Comparison of ENCODE assay signal across 2 cellular contexts in the genomic region with DNA sequence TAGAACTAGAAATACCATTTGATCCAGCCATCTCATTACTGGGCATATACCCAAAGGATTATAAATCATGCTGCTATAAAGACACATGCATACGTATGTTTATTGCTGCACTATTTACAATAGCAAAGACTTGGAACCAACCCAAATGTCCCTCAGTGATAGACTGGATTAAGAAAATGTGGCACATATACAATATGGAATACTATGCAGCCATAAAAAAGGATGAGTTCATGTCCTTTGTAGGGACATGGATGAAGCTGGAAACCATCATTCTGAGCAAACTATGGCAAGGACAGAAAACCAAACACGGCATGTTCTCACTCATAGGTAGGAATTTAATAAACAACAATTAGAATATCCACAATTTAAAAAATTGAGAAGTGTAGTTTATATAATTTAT. TPM values are rescaled to one million over a fixed set of nuclear protein-coding genes. Genes with fewer than 3 reads are reported as not detected.
DNase-seq lines count a peak whose midpoint lies in the region; ATAC-seq, FAIRE-seq and TF ChIP-seq lines count a peak whose summit lies in the region.
"Not testable (repeated sequence)": the region's sequence is repeated elsewhere in the genome, so short reads cannot be mapped to it uniquely, and the experiment has no call there.

No MANE protein-coding gene starts in this region.

- in situ Hi-C loops in K562 (cut with MboI): not testable (repeated sequence)

- not testable (repeated sequence) for H3K9me3 ChIP-seq in HEK293 (ENCODE audit: control insufficient read depth, insufficient read depth, low read depth, low read length); K562 (replicated peaks; ENCODE audit: control insufficient read depth, insufficient read depth, low read depth, low read length)

- not testable (repeated sequence) for H3K4me1 ChIP-seq in HEK293 (ENCODE audit: control insufficient read depth, insufficient read depth, low read length); K562 (replicated peaks in 1 of 2; ENCODE audit: control insufficient read depth in 2 of 2, insufficient read depth in 2 of 2, low read length in 2 of 2)

- H3K4me2 ChIP-seq in K562 (ENCODE audit: insufficient read depth, low read length): not testable (repeated sequence)

- not testable (repeated sequence) for H3K9ac ChIP-seq in K562 (ENCODE audit: insufficient read depth in 1 of 2, low read depth in 2 of 2, low read length in 2 of 2)

- not testable (repeated sequence) for BruUV-seq in K562 (replicated peaks; lab: Mats Ljungman, UMichigan)

- TF ChIP-seq RAD21 in K562 (CRISPR knock-in tag; conservative IDR thresholded peaks at IDR 0.05 in 1 of 2, IDR thresholded peaks at IDR 0.05 in 1 of 2): not testable (repeated sequence)

- POLR2A ChIA-PET in HEK293 (lab: Yijun Ruan, JAX); K562 (lab: Yijun Ruan, JAX): not testable (repeated sequence)

- not testable (repeated sequence) for H3K4me3 ChIP-seq in HEK293 (ENCODE audit: low read depth, low read length); K562

- not testable (repeated sequence) for TF ChIP-seq CTCF in HEK293 (tag by site-specific recombination; IDR thresholded peaks at IDR 0.05); K562 (IDR thresholded peaks at IDR 0.05 in 2 of 3, conservative IDR thresholded peaks at IDR 0.05 in 1 of 3; ENCODE audit: insufficient read depth in 2 of 3, low read depth in 1 of 3, low read length in 3 of 3)

- intact Hi-C loops in K562 (cut with micrococcal nuclease): not testable (repeated sequence)

- H3K9me1 ChIP-seq in K562 (ENCODE audit: control insufficient read depth, insufficient read depth, low read length): not testable (repeated sequence)

- 14% methylated on average over 2 of the region's 2 CpGs for WGBS in K562 (ENCODE audit: insufficient coverage, low coverage, missing lambda C conversion rate)

- not testable (repeated sequence) for TF ChIP-seq EP300 in K562 (IDR thresholded peaks at IDR 0.05; ENCODE audit: low read length)

- CTCF ChIA-PET in HEK293 (lab: Yijun Ruan, JAX): interaction anchor here (0.7 kb wide), 1 partner anchor 351 kb away, joined by 3 read pairs; no protein-coding TSS in a partner anchor
- CTCF ChIA-PET in K562 (lab: Yijun Ruan, JAX; ENCODE audit: low intra/inter-chr PET ratio): not testable (repeated sequence)

- H2AFZ ChIP-seq in K562 (ENCODE audit: low read depth, low read length): not testable (repeated sequence)

- not testable (repeated sequence) for TF ChIP-seq POLR2A in K562 (conservative IDR thresholded peaks at IDR 0.05)

- not testable (repeated sequence) for H3K36me3 ChIP-seq in HEK293 (ENCODE audit: control insufficient read depth in 2 of 2, insufficient read depth in 1 of 2, low read length in 2 of 2); K562 (ENCODE audit: control insufficient read depth, insufficient read depth, low read length)

- H3K27me3 ChIP-seq in K562 (ENCODE audit: control insufficient read depth in 2 of 2, insufficient read depth in 2 of 2, low read length in 2 of 2): not testable (repeated sequence)

- H4K20me1 ChIP-seq in K562 (replicated peaks; ENCODE audit: control insufficient read depth, insufficient read depth, low read length): not testable (repeated sequence)

- not testable (repeated sequence) for H3K79me2 ChIP-seq in K562 (ENCODE audit: control insufficient read depth, insufficient read depth, low read length)

- ATAC-seq in K562: not testable (repeated sequence)

- not testable (repeated sequence) for FAIRE-seq in K562 (lab: Jason Lieb, UNC)

- not testable (repeated sequence) for DNase-seq in K562 (ENCODE audit: extremely low read depth in 1 of 4, low spot score in 3 of 4)

- H3K27ac ChIP-seq in HEK293 (ENCODE audit: extremely low read depth, low read depth, low read length); K562 (ENCODE audit: extremely low read depth, low read depth, low read length): not testable (repeated sequence)

TF ChIP-seq in HEK293, 187 proteins besides CTCF, POLR2A, EP300 and RAD21:
- peak; percentile 74 for TF ChIP-seq ZNF146 (tag by site-specific recombination; IDR thresholded peaks at IDR 0.05)

TF ChIP-seq in K562, 482 proteins besides CTCF, POLR2A, EP300 and RAD21:
- peak; percentile 86 for TF ChIP-seq BCOR (IDR thresholded peaks at IDR 0.05)
- 0 out of 2 replicates have a peak, but pooled peaks have one; percentile 52 for TF ChIP-seq SMARCA5 (IDR thresholded peaks at IDR 0.05)
- peak; percentile 91 for TF ChIP-seq ZNF146 (CRISPR knock-in tag; IDR thresholded peaks at IDR 0.05; ENCODE audit: unreplicated experiment)
- TF ChIP-seq KDM1A (IDR thresholded peaks at IDR 0.05): peak; percentile 45 to 62; a peak in 2 of 4 replicates
- peak; percentile 44; the same call in 1 of the 2 replicates for TF ChIP-seq HDAC2 (IDR thresholded peaks at IDR 0.05)
TF ChIP-seq in K562: peak in this region for 5; not testable (repeated sequence) for 477.

RNA-seq across cellular contexts. Expression of gene VPS26C, which starts 48.9 kb away (rescaled TPM):
- 83.0 and 125 TPM in 2 replicates for total RNA-seq in K562 (2011; cell fraction: chromatin; rRNA removed; ENCODE audit: low replicate concordance)
- total RNA-seq in K562 (2011; cell fraction: nucleolus; rRNA removed): 43.8 and 49.2 TPM in 2 replicates
- 74.2 and 88.2 TPM in 2 replicates for total RNA-seq in K562 (2011; cell fraction: nucleoplasm; rRNA removed)
- total RNA-seq in K562 (2014; rRNA removed) (41.4 and 54.7 TPM in 2 replicates), K562 (2014; rRNA removed; fragmentation: Illumina TruSeq; extraction: Trizol) (42.1 and 43.7 TPM in 2 replicates), K562 (2015; rRNA removed; fragmentation: Illumina TruSeq; extraction: Trizol) (44.8 and 46.3 TPM in 2 replicates), K562 (2021) (41.3 and 41.8 TPM in 2 replicates)
- polyA plus RNA-seq in K562 (2011; rRNA removed) (40.0 and 48.7 TPM in 2 replicates), K562 (2014; fragmentation: Illumina TruSeq; extraction: Trizol) (41.4 and 44.9 TPM in 2 replicates), K562 (2014; fragmentation: Nextera tagmentation; extraction: Ambion mirVana) (10 to 100 TPM; 32.8 to 42.2 TPM), K562 (2014; rRNA removed) (48.2 and 49.7 TPM in 2 replicates)
- 36.5 and 40.9 TPM in 2 replicates for polyA plus RNA-seq in K562 (2011; cell fraction: cytosol; rRNA removed)
- 30.1 and 32.3 TPM in 2 replicates for polyA plus RNA-seq in K562 (2011; cell fraction: nucleus; rRNA removed)
- polyA plus RNA-seq in K562 (2012): 39.9 and 53.5 TPM in 2 replicates
- polyA minus RNA-seq in K562 (2011; rRNA and poly(A)+ RNA removed): 42.6 and 46.0 TPM in 2 replicates
- 25.9 and 26.8 TPM in 2 replicates for polyA minus RNA-seq in K562 (2011; cell fraction: cytosol; rRNA and poly(A)+ RNA removed)
- polyA minus RNA-seq in K562 (2011; cell fraction: nucleus; rRNA and poly(A)+ RNA removed): 27.2 and 34.8 TPM in 2 replicates

RNA-seq across cellular contexts. Expression of gene DYRK1A, which starts 50.5 kb away (rescaled TPM):
- total RNA-seq in K562 (2011; cell fraction: chromatin; rRNA removed; ENCODE audit: low replicate concordance): 104 and 251 TPM in 2 replicates
- total RNA-seq in K562 (2011; cell fraction: nucleolus; rRNA removed): 52.7 and 60.7 TPM in 2 replicates
- 126 and 183 TPM in 2 replicates for total RNA-seq in K562 (2011; cell fraction: nucleoplasm; rRNA removed)
- total RNA-seq in K562 (2014; rRNA removed) (40.2 and 42.3 TPM in 2 replicates), K562 (2014; rRNA removed; fragmentation: Illumina TruSeq; extraction: Trizol) (58.9 and 66.8 TPM in 2 replicates), K562 (2015; rRNA removed; fragmentation: Illumina TruSeq; extraction: Trizol) (55.3 and 57.7 TPM in 2 replicates), K562 (2021) (55.8 and 64.8 TPM in 2 replicates)
- polyA plus RNA-seq in K562 (2011; rRNA removed) (59.9 and 65.9 TPM in 2 replicates), K562 (2014; fragmentation: Illumina TruSeq; extraction: Trizol) (35.5 and 36.5 TPM in 2 replicates), K562 (2014; fragmentation: Nextera tagmentation; extraction: Ambion mirVana) (10 to 100 TPM in 1 of 2 experiments, 1 to 10 TPM in 1; 3.7 to 13.2 TPM), K562 (2014; rRNA removed) (29.1 and 32.7 TPM in 2 replicates)
- polyA plus RNA-seq in K562 (2011; cell fraction: cytosol; rRNA removed): 49.8 and 58.2 TPM in 2 replicates
- 116 and 121 TPM in 2 replicates for polyA plus RNA-seq in K562 (2011; cell fraction: nucleus; rRNA removed)
- polyA plus RNA-seq in K562 (2012): 20.9 and 26.2 TPM in 2 replicates
- polyA minus RNA-seq in K562 (2011; rRNA and poly(A)+ RNA removed): 174 and 176 TPM in 2 replicates
- 62.1 and 76.3 TPM in 2 replicates for polyA minus RNA-seq in K562 (2011; cell fraction: cytosol; rRNA and poly(A)+ RNA removed)
- 102 and 169 TPM in 2 replicates for polyA minus RNA-seq in K562 (2011; cell fraction: nucleus; rRNA and poly(A)+ RNA removed)
